Comparison of ENCODE assay signal across 7 cellular contexts in genomic region chr1:66270122-66270812, GRCh38.
DNase-seq lines count a peak whose midpoint lies in the region; ATAC-seq, FAIRE-seq and TF ChIP-seq lines count a peak whose summit lies in the region.

No MANE protein-coding gene starts in this region.

- H3K79me2 ChIP-seq in OCI-LY1 (ENCODE audit: insufficient read depth, low read length): no peaks in the 10 kb centered on the region

- H3K4me3 ChIP-seq in OCI-LY1 (ENCODE audit: low read depth, low read length, poor library complexity, severe bottlenecking) (no peak overlapping the region), cardiac fibroblast (replicated peaks in 1 of 2; ENCODE audit: low read depth in 2 of 2, low read length in 2 of 2) (no peak overlapping the region), tibial artery (no peak overlapping the region)

- DNase-seq in cardiac fibroblast (ENCODE audit: low read depth in 2 of 2) (peak; percentile 70 to 90), medulla oblongata (ENCODE audit: extremely low spot score) (peak; percentile 68), tibial artery (peak in 1 of 2 donors; percentile 61), H54 (ENCODE audit: insufficient read length, low spot score) (no peak)

- H3K27ac ChIP-seq in OCI-LY1 (ENCODE audit: low read depth, low read length, poor library complexity, severe bottlenecking) (peak overlapping the region; percentile 91), tibial artery (peak overlapping the region; percentile 67 to 79)

- H2AFZ ChIP-seq in OCI-LY1 (ENCODE audit: low read length): no peak overlapping the region

- no peak overlapping the region for H3K4me2 ChIP-seq in OCI-LY1 (ENCODE audit: low read length)

- H3K4me1 ChIP-seq in OCI-LY1 (ENCODE audit: insufficient read depth, low read length, severe bottlenecking) (peaks cover 50% of the 10 kb centered on the region), tibial artery (peaks cover 0 to 54% (median 30%) of the 10 kb centered on the region in 4 donors)

- H3K36me3 ChIP-seq in OCI-LY1 (ENCODE audit: insufficient read depth, low read length) (no peaks in the 10 kb centered on the region), tibial artery (no peaks in the 10 kb centered on the region)

- TF ChIP-seq CTCF in OCI-LY1 (IDR thresholded peaks at IDR 0.05; ENCODE audit: low read length): no peak
- TF ChIP-seq CTCF in cardiac fibroblast (IDR thresholded peaks at IDR 0.05; ENCODE audit: low read depth, low read length): no peak
- TF ChIP-seq CTCF in tibial artery (IDR thresholded peaks at IDR 0.05): no peak

- intact Hi-C loops in tibial artery (cut with DNase I; ENCODE audit: low total_unique reads): no loop called here

- H3F3A ChIP-seq in OCI-LY1 (ENCODE audit: insufficient read depth, low read length): no peaks in the 10 kb centered on the region

- no peaks in the 10 kb centered on the region for H4K20me1 ChIP-seq in OCI-LY1 (ENCODE audit: insufficient read depth, low read length)

- H3K9me2 ChIP-seq in OCI-LY1 (ENCODE audit: low read depth, low read length): no peaks in the 10 kb centered on the region

- H3K9me3 ChIP-seq in OCI-LY1 (ENCODE audit: low read length) (no peaks in the 10 kb centered on the region), tibial artery (no peaks in the 10 kb centered on the region)

- H3K9ac ChIP-seq in OCI-LY1 (ENCODE audit: low read length): no peak overlapping the region

- H3K27me3 ChIP-seq in OCI-LY1 (ENCODE audit: insufficient read depth, low read length) (no peaks in the 10 kb centered on the region), tibial artery (no peaks in the 10 kb centered on the region)

- ATAC-seq in HG02571 (IDR thresholded peaks at IDR 0.05; ENCODE audit: unreplicated experiment) (no peak), HG03175 (IDR thresholded peaks at IDR 0.05; ENCODE audit: unreplicated experiment) (no peak)

- no peak for TF ChIP-seq POLR2A in H54 (IDR thresholded peaks at IDR 0.05; ENCODE audit: low read depth, low read length)

- no peak for FAIRE-seq in H54 (lab: Jason Lieb, UNC)
